In the genomic region with DNA sequence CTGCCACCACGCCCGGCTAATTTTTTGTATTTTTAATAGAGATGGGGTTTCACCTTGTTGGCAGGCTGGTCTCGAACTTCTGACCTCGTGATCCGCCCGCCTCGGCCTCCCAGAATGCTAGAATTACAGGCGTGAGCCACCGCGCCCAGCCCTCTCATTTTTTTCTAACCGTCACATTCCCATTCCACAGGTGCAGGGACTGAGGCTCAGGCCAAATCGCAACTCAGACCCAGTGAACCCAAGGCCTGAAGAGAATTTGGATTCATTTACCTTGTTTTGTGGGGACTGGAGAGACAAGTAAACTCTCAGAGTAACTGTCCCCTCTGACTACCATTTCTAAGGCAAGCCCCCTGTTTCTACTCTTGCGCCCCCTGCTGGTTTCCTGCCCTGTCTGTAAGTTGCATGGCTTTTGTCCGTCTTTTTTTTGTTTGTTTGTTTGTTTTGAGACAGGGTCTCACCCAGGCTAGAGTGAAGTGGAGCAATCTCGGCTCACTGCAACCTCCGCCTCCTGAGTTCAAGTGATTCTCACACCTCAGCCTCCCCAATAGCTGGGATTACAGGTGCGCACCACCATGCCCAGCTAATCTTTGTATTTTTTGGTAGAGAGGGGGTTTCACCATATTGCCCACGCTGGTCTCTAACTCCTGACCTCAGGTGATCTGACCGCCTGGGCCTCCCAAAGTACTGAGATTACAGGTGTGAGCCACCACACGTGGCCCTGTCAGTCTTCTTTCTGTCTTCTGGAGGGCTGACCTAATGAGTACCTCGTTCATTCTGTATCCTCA, we compare ENCODE assay signal across 8 cellular contexts. TPM values are rescaled to one million over a fixed set of nuclear protein-coding genes. Genes with fewer than 3 reads are reported as not detected.
A peak's percentile ranks its signal among the peaks of the same experiment; 100 is the strongest.
DNase-seq lines count a peak whose midpoint lies in the region; ATAC-seq and TF ChIP-seq lines count a peak whose summit lies in the region.

No MANE protein-coding gene starts in this region.

- no TSS peak for BruUV-seq in PC-3 (replicated peaks; lab: Mats Ljungman, UMichigan)

- no peaks in the 10 kb centered on the region for H3F3A ChIP-seq in PC-3 (ENCODE audit: low read length, unreplicated experiment)

- H3K4me1 Mint-ChIP-seq in activated T-cell treated with anti-CD3 and anti-CD28 coated beads, Interleukin-2, amount 50 U/mL, for 4 hours (ENCODE audit: low read depth): peaks cover 34% of the 10 kb centered on the region

- H3K4me1 ChIP-seq in PC-3 (ENCODE audit: insufficient read depth, low read length): peaks cover 9% of the 10 kb centered on the region
- peaks cover 23% of the 10 kb centered on the region for H3K4me1 ChIP-seq in psoas muscle

- WGBS in psoas muscle, 3 donors: 82 to 87% (median 85%) methylated on average over 21 of the region's 21 CpGs

- ATAC-seq in PC-3 (no peak), psoas muscle (no peak), GM21447 (IDR thresholded peaks at IDR 0.05; ENCODE audit: unreplicated experiment) (no peak), GM18907 (IDR thresholded peaks at IDR 0.05; ENCODE audit: unreplicated experiment) (no peak)
- no peak for ATAC-seq in activated T-cell treated with anti-CD3 and anti-CD28 coated beads, Interleukin-2, amount 50 U/mL, for 4 hours

- no peaks in the 10 kb centered on the region; the same call in 1 of the 2 replicates for H3K36me3 ChIP-seq in PC-3 (ENCODE audit: low read depth, low read length)
- peaks cover 0 to 46% of the 10 kb centered on the region in 2 donors for H3K36me3 ChIP-seq in psoas muscle (ENCODE audit: insufficient read depth in 1 of 2, low read depth in 1 of 2)

- peak; percentile 61 for DNase-seq in NK-92 treated with Interleukin-12 subunit alpha and Interleukin-12 subunit beta, amount 100 ng/mL, for 24 hours (lab: John Stamatoyannopoulos, UW)
- DNase-seq in NK-92 (lab: John Stamatoyannopoulos, UW; ENCODE audit: unreplicated experiment) (no peak), PC-3 (peak; percentile 63), fibroblast of peridontal ligament (ENCODE audit: extremely low read depth) (peak; percentile 64), psoas muscle (peak; percentile 74 to 82)
- peak; percentile 74 for DNase-seq in activated T-cell treated with anti-CD3 and anti-CD28 coated beads, Interleukin-2, amount 50 U/mL, for 4 hours

- H3K27me3 Mint-ChIP-seq in activated T-cell treated with anti-CD3 and anti-CD28 coated beads, Interleukin-2, amount 50 U/mL, for 4 hours (ENCODE audit: low read depth): no peaks in the 10 kb centered on the region

- H3K9ac ChIP-seq in PC-3 (ENCODE audit: low read length): no peak overlapping the region

- H3K27me3 ChIP-seq in PC-3 (ENCODE audit: low read length) (no peaks in the 10 kb centered on the region), psoas muscle (ENCODE audit: insufficient read depth in 3 of 3, low read length in 2 of 3) (no peaks in the 10 kb centered on the region)

- H3K9me3 Mint-ChIP-seq in activated T-cell treated with anti-CD3 and anti-CD28 coated beads, Interleukin-2, amount 50 U/mL, for 4 hours: no peaks in the 10 kb centered on the region

- H3K79me2 ChIP-seq in PC-3 (ENCODE audit: low read length): peaks cover 30% of the 10 kb centered on the region

- H3K36me3 Mint-ChIP-seq in activated T-cell treated with anti-CD3 and anti-CD28 coated beads, Interleukin-2, amount 50 U/mL, for 4 hours (ENCODE audit: insufficient read depth): no peaks in the 10 kb centered on the region

- H3K9me2 ChIP-seq in PC-3 (replicated peaks; ENCODE audit: low read length): no peaks in the 10 kb centered on the region

- POLR2A ChIA-PET in PC-3 (lab: Charles Lee; ENCODE audit: unreplicated experiment): no interaction called here

- no peak overlapping the region for H2AFZ ChIP-seq in PC-3 (ENCODE audit: low read length)

- no peak overlapping the region for H3K4me2 ChIP-seq in PC-3 (ENCODE audit: low read length)

- H3K27ac ChIP-seq in PC-3 (ENCODE audit: low read length) (no peak overlapping the region), psoas muscle (no peak overlapping the region)

- H3K4me3 Mint-ChIP-seq in activated T-cell treated with anti-CD3 and anti-CD28 coated beads, Interleukin-2, amount 50 U/mL, for 4 hours: peak overlapping the region; percentile 69

- H4K20me1 ChIP-seq in PC-3 (ENCODE audit: low read length): peaks cover 14% of the 10 kb centered on the region; the same call in 1 of the 2 replicates

- TF ChIP-seq CTCF in PC-3 (conservative IDR thresholded peaks at IDR 0.05; ENCODE audit: low read depth, low read length): peak; percentile 77
- TF ChIP-seq CTCF in psoas muscle (IDR thresholded peaks at IDR 0.05): peak; percentile 66

- H3K4me3 ChIP-seq in PC-3 (ENCODE audit: low read length) (no peak overlapping the region), psoas muscle (no peak overlapping the region)

- intact Hi-C loops in PC-3 (cut with micrococcal nuclease): no loop called here
- intact Hi-C loops in psoas muscle (cut with DNase I): loop anchor here in 1 of 2 donors (5.0 kb wide), 1 partner anchor 46 kb away; no protein-coding TSS in a partner anchor

- H3K9me3 ChIP-seq in PC-3 (ENCODE audit: low read length) (no peaks in the 10 kb centered on the region), psoas muscle (no peaks in the 10 kb centered on the region)

- CTCF ChIA-PET in PC-3 (lab: Charles Lee): no interaction called here

RNA-seq across cellular contexts. Expression of a gene that starts 2.3 kb away (rescaled TPM):
- total RNA-seq in PC-3 (2014; rRNA removed) (62.7 and 83.9 TPM in 2 replicates), psoas muscle (10 to 100 TPM; 28.6 to 72.3 (median 40.6) TPM)
- 10 to 100 TPM; 91.3 to 98.0 (median 96.7) TPM for total RNA-seq in activated T-cell treated with anti-CD3 and anti-CD28 coated beads, Interleukin-2, amount 50 U/mL, for 4 hours
- 10 to 100 TPM; 45.2 to 53.9 (median 46.2) TPM for polyA plus RNA-seq in psoas muscle

RNA-seq across cellular contexts. Expression of a gene that starts 2.7 kb away (rescaled TPM):
- total RNA-seq in PC-3 (2014; rRNA removed) (14.3 and 18.4 TPM in 2 replicates), psoas muscle (10 to 100 TPM; 14.4 to 24.5 (median 20.3) TPM)
- total RNA-seq in activated T-cell treated with anti-CD3 and anti-CD28 coated beads, Interleukin-2, amount 50 U/mL, for 4 hours: 10 to 100 TPM; 26.0 to 31.2 (median 28.9) TPM
- polyA plus RNA-seq in psoas muscle: 10 to 100 TPM; 11.6 to 15.0 (median 13.1) TPM

RNA-seq across cellular contexts. Expression of a gene that starts 31.6 kb away (rescaled TPM):
- 24.1 and 32.9 TPM in 2 replicates for total RNA-seq in PC-3 (2014; rRNA removed)
- total RNA-seq in activated T-cell treated with anti-CD3 and anti-CD28 coated beads, Interleukin-2, amount 50 U/mL, for 4 hours: 10 to 100 TPM; 45.3 to 59.8 (median 58.1) TPM
- total RNA-seq in psoas muscle: 1 to 10 TPM; 6.3 to 9.1 (median 8.1) TPM
- polyA plus RNA-seq in psoas muscle: 1 to 10 TPM; 4.0 to 6.9 (median 4.8) TPM

RNA-seq across cellular contexts. Expression of a gene that starts 39.9 kb away (rescaled TPM):
- 97.4 and 117 TPM in 2 replicates for total RNA-seq in PC-3 (2014; rRNA removed)
- total RNA-seq in activated T-cell treated with anti-CD3 and anti-CD28 coated beads, Interleukin-2, amount 50 U/mL, for 4 hours: 100 to 1,000 TPM; 349 to 439 (median 369) TPM
- total RNA-seq in psoas muscle: 10 to 100 TPM in 1 of 4 donors, 1 to 10 TPM in 3; 5.4 to 12.6 (median 8.2) TPM
- 10 to 100 TPM in 1 of 3 donors, 1 to 10 TPM in 2; 3.2 to 10.3 (median 3.4) TPM for polyA plus RNA-seq in psoas muscle
